In genomic region chr13:110412132-110412912, GRCh38 we compare ENCODE assay signal across 8 cellular contexts.
DNase-seq lines count a peak whose midpoint lies in the region; ATAC-seq, FAIRE-seq and TF ChIP-seq lines count a peak whose summit lies in the region.

No MANE protein-coding gene starts in this region.

- H3K27ac Mint-ChIP-seq in activated CD4-positive, alpha-beta T cell treated with anti-CD3 and anti-CD28 coated beads for 36 hours: no peak overlapping the region

- peaks cover 1 to 23% of the 10 kb centered on the region in 2 experiments; a peak in 3 of 5 replicates for H3K27me3 ChIP-seq in HepG2 (ENCODE audit: control insufficient read depth in 1 of 2, insufficient read depth in 2 of 2, low read length in 2 of 2)

- peak; percentile 80 for FAIRE-seq in HepG2 (lab: Jason Lieb, UNC)

- CTCF ChIA-PET in AG04449 (lab: Yijun Ruan, JAX) (interaction anchor here (0.6 to 3.6 kb wide), 30 partner anchors 8 to 191 kb away, joined by 3 to 44 read pairs (median 4); partner anchors contain the start of genes COL4A1 and COL4A2), HepG2 (lab: Yijun Ruan, JAX; ENCODE audit: low intra/inter-chr PET ratio, low total read pairs) (interaction anchor here (2.9 kb wide), 1 partner anchor 190 kb away, joined by 32 read pairs; no protein-coding TSS in a partner anchor)
- CTCF ChIA-PET in activated CD4-positive, alpha-beta T cell treated with anti-CD3 and anti-CD28 coated beads for 36 hours (lab: Charles Lee): interaction anchor here (0.6 to 3.4 kb wide), 9 partner anchors 11 to 196 kb away, joined by 3 to 28 read pairs (median 3); no protein-coding TSS in a partner anchor

- H3K9me3 Mint-ChIP-seq in activated CD4-positive, alpha-beta T cell treated with anti-CD3 and anti-CD28 coated beads for 36 hours (ENCODE audit: low read depth): no peaks in the 10 kb centered on the region

- H3K36me3 ChIP-seq in HepG2 (replicated peaks in 1 of 2; ENCODE audit: control insufficient read depth in 1 of 2, insufficient read depth in 2 of 2, low read length in 2 of 2): no peaks in the 10 kb centered on the region

- H3K4me1 ChIP-seq in HepG2 (ENCODE audit: insufficient read depth, low read length): no peaks in the 10 kb centered on the region

- peaks cover 71% of the 10 kb centered on the region for H3K27me3 Mint-ChIP-seq in activated CD4-positive, alpha-beta T cell treated with anti-CD3 and anti-CD28 coated beads for 36 hours

- peak; percentile 87 for TF ChIP-seq CTCF in AG04449 (IDR thresholded peaks at IDR 0.05; ENCODE audit: insufficient read depth, low read length, missing control alignments)
- TF ChIP-seq CTCF in HepG2 (CRISPR knock-in tag; IDR thresholded peaks at IDR 0.05): peak; percentile 78

- H2AFZ ChIP-seq in HepG2 (ENCODE audit: low read length): no peak overlapping the region

- no peaks in the 10 kb centered on the region for H3K36me3 Mint-ChIP-seq in activated CD4-positive, alpha-beta T cell treated with anti-CD3 and anti-CD28 coated beads for 36 hours (ENCODE audit: low read depth)

- TF ChIP-seq RAD21 in HepG2 (CRISPR knock-in tag; IDR thresholded peaks at IDR 0.05): peak; percentile 68

- no peaks in the 10 kb centered on the region for H4K20me1 ChIP-seq in HepG2 (ENCODE audit: insufficient read depth, low read length)

- no peak for TF ChIP-seq POLR2A in GM18505 (IDR thresholded peaks at IDR 0.05; ENCODE audit: borderline replicate concordance, extremely low read depth, insufficient read depth, insufficient read length)
- no peak for TF ChIP-seq POLR2A in HepG2 (IDR thresholded peaks at IDR 0.05; ENCODE audit: insufficient read depth in 1 of 2, low read depth in 2 of 2, low read length in 2 of 2)

- POLR2A ChIA-PET in AG04449 (lab: Yijun Ruan, JAX) (interaction anchor here (0.6 to 1.3 kb wide), 5 partner anchors 8 to 104 kb away, joined by 3 to 7 read pairs (median 3); no protein-coding TSS in a partner anchor), HepG2 (lab: Yijun Ruan, JAX) (no interaction called here)
- POLR2A ChIA-PET in activated CD4-positive, alpha-beta T cell treated with anti-CD3 and anti-CD28 coated beads for 36 hours (lab: Charles Lee): no interaction called here

- no peak overlapping the region for H3K27ac ChIP-seq in HepG2 (ENCODE audit: extremely low read length, insufficient read depth, low read length)

- H3K4me3 ChIP-seq in AG04449 (ENCODE audit: low read depth, low read length) (no peak overlapping the region), HepG2 (replicated peaks in 1 of 3; ENCODE audit: insufficient read depth in 1 of 3, low read depth in 2 of 3, low read length in 3 of 3) (no peak overlapping the region)

- ATAC-seq in GM18505 (IDR thresholded peaks at IDR 0.05; ENCODE audit: unreplicated experiment) (peak; percentile 84), HG02970 (IDR thresholded peaks at IDR 0.05; ENCODE audit: low FRiP score, unreplicated experiment) (peak; percentile 86), HepG2 (peak; percentile 89)
- peak; percentile 86 for ATAC-seq in activated CD4-positive, alpha-beta T cell treated with anti-CD3 and anti-CD28 coated beads for 36 hours

- DNase-seq in AG04449 (ENCODE audit: low read depth, low spot score) (peak; percentile 99), NCI-H2029 treated with DMSO at 0.1 percent for 48 hours (lab: John Stamatoyannopoulos, UW) (peak; percentile 65), dedifferentiated amniotic fluid mesenchymal stem cell (ENCODE audit: extremely low spot score) (peak; percentile 99), HepG2 (ENCODE audit: low spot score) (peak; percentile 49)
- DNase-seq in activated CD4-positive, alpha-beta T cell treated with anti-CD3 and anti-CD28 coated beads for 36 hours: peak; percentile 87
- peak; percentile 63 for DNase-seq in stimulated activated CD4-positive, alpha-beta T cell treated with anti-CD3 and anti-CD28 coated beads, Interleukin-4, amount 100 ng/mL, for 1 hour

- BruUV-seq in HepG2 (replicated peaks; lab: Mats Ljungman, UMichigan): no TSS peak

- no peaks in the 10 kb centered on the region for H3K79me2 ChIP-seq in HepG2 (ENCODE audit: insufficient read depth, low read length)

- H3K4me3 Mint-ChIP-seq in activated CD4-positive, alpha-beta T cell treated with anti-CD3 and anti-CD28 coated beads for 36 hours: no peak overlapping the region

- 43% methylated on average over 14 of the region's 16 CpGs for WGBS in HepG2 (ENCODE audit: low lambda C conversion rate)

- intact Hi-C loops in activated CD4-positive, alpha-beta T cell treated with anti-CD3 and anti-CD28 coated beads for 36 hours (cut with DNase I, micrococcal nuclease): loop anchor here (1.0 to 10.0 kb wide), 4 partner anchors 190 to 1452 kb away; partner anchors contain the start of gene IRS2 (in 1 of the 2)
- intact Hi-C loops in HepG2 (cut with micrococcal nuclease; ENCODE audit: unreplicated experiment): loop anchor here (1.0 to 5.0 kb wide), 2 partner anchors 190 to 1450 kb away; no protein-coding TSS in a partner anchor

- H3K9me3 ChIP-seq in HepG2 (ENCODE audit: low read length): no peaks in the 10 kb centered on the region

- TF ChIP-seq EP300 in HepG2 (IDR thresholded peaks at IDR 0.05; ENCODE audit: low read depth in 2 of 2, low read length in 2 of 2) (no peak), HepG2 (CRISPR knock-in tag; IDR thresholded peaks at IDR 0.05; ENCODE audit: borderline replicate concordance) (no peak)

- in situ Hi-C loops in HepG2 (cut with HindIII; ENCODE audit: extremely low pct_ligation_motif_present, low pct_unique_long_range_greater_than_20kb): loop anchor here (5.0 to 25.0 kb wide), 2 partner anchors 190 to 1450 kb away; no protein-coding TSS in a partner anchor

- no peak overlapping the region for H3K9ac ChIP-seq in HepG2 (ENCODE audit: insufficient read depth, low read depth, low read length)

- no peak overlapping the region for H3K4me2 ChIP-seq in HepG2 (ENCODE audit: low read depth, low read length)

- peaks cover 7% of the 10 kb centered on the region for H3K4me1 Mint-ChIP-seq in activated CD4-positive, alpha-beta T cell treated with anti-CD3 and anti-CD28 coated beads for 36 hours

TF ChIP-seq in HepG2, 621 proteins besides CTCF, POLR2A, EP300 and RAD21 (continues in another document):
- TF ChIP-seq CREB1 (IDR thresholded peaks at IDR 0.05): peak; percentile 81
- no peak for TF ChIP-seq CREB1 (CRISPR knock-in tag; IDR thresholded peaks at IDR 0.05)
- TF ChIP-seq PRDM10 (CRISPR knock-in tag; IDR thresholded peaks at IDR 0.05; ENCODE audit: low read depth): no peak
- TF ChIP-seq MAFK (conservative IDR thresholded peaks at IDR 0.05 in 1 of 2, IDR thresholded peaks at IDR 0.05 in 1 of 2; ENCODE audit: low read length in 2 of 2): peak; percentile 48 to 66
- 0 out of 2 replicates have a peak, but pooled peaks have one; percentile 17 for TF ChIP-seq KDM2A (CRISPR knock-in tag; IDR thresholded peaks at IDR 0.05; ENCODE audit: borderline replicate concordance, low read depth)
- no peak for TF ChIP-seq KLF13 (CRISPR knock-in tag; IDR thresholded peaks at IDR 0.05)
- TF ChIP-seq STAG1 (CRISPR knock-in tag; IDR thresholded peaks at IDR 0.05): peak; percentile 59
- TF ChIP-seq NFE2L2 (IDR thresholded peaks at IDR 0.05; ENCODE audit: low read length): peak; percentile 13; the same call in 1 of the 2 replicates
- no peak for TF ChIP-seq BCL6 (CRISPR knock-in tag; IDR thresholded peaks at IDR 0.05)
- peak; percentile 29; the same call in 1 of the 2 replicates for TF ChIP-seq RFX5 (IDR thresholded peaks at IDR 0.05; ENCODE audit: low read depth, low read length)
- TF ChIP-seq POGZ (CRISPR knock-in tag; IDR thresholded peaks at IDR 0.05): no peak
- TF ChIP-seq SMC3 (IDR thresholded peaks at IDR 0.05; ENCODE audit: low read length): peak; percentile 94
- no peak for TF ChIP-seq MED13 (CRISPR knock-in tag; IDR thresholded peaks at IDR 0.05)
- no peak for TF ChIP-seq FOXK1 (CRISPR knock-in tag; IDR thresholded peaks at IDR 0.05; ENCODE audit: borderline replicate concordance, low read depth)
- no peak for TF ChIP-seq U2AF1 (optimal IDR thresholded peaks at IDR 0.05; ENCODE audit: low read depth, low read length)
- no peak for TF ChIP-seq ZFP41 (CRISPR knock-in tag; IDR thresholded peaks at IDR 0.05; ENCODE audit: borderline replicate concordance)
- TF ChIP-seq CREM (IDR thresholded peaks at IDR 0.05): 0 out of 2 replicates have a peak, but pooled peaks have one; percentile 16
- TF ChIP-seq CREM (CRISPR knock-in tag; IDR thresholded peaks at IDR 0.05): no peak

Comparison
In these comparisons a context has a peak if more than half of its experiments do, and no peak if none do; other contexts are left out.
1. DNase-seq: peak in every context shown above with its lines; median percentile 99 in AG04449; 99 in dedifferentiated amniotic fluid mesenchymal stem cell; 87 in activated CD4-positive, alpha-beta T cell treated with anti-CD3 and anti-CD28 coated beads for 36 hours; 65 in NCI-H2029 treated with DMSO at 0.1 percent for 48 hours; 63 in stimulated activated CD4-positive, alpha-beta T cell treated with anti-CD3 and anti-CD28 coated beads, Interleukin-4, amount 100 ng/mL, for 1 hour; 49 in HepG2.